Comparison of ENCODE assay signal across 7 cellular contexts in genomic region chr19:2785244-2786000, GRCh38. TPM values are rescaled to one million over a fixed set of nuclear protein-coding genes. Genes with fewer than 3 reads are reported as not detected.
DNase-seq lines count a peak whose midpoint lies in the region; ATAC-seq and TF ChIP-seq lines count a peak whose summit lies in the region.

Gene THOP1, plus strand, starts transcription at chr19:2785503. Its CDS starts 160 bp downstream, at chr19:2785663.

- peak; percentile 49 for ATAC-seq in GM18505 (IDR thresholded peaks at IDR 0.05; ENCODE audit: unreplicated experiment)
- peak; percentile 60 for ATAC-seq in HG02981 (IDR thresholded peaks at IDR 0.05; ENCODE audit: unreplicated experiment)

- WGBS in hepatocyte (ENCODE audit: low lambda C conversion rate, missing lambda C conversion rate) = under 1% methylated on average over 72 of the region's 78 CpGs

- H3K4me3 ChIP-seq in hepatocyte = peak within 1 kb of the TSS; percentile 37

- no peaks in the 10 kb centered on the region for H3K36me3 ChIP-seq in hepatocyte (replicated peaks; ENCODE audit: insufficient read depth, low read depth)

- peak; percentile 91 for TF ChIP-seq POLR2A in GM18505 (IDR thresholded peaks at IDR 0.05; ENCODE audit: borderline replicate concordance, extremely low read depth, insufficient read depth, insufficient read length)

- no peaks in the 10 kb centered on the region for H3K9me3 ChIP-seq in hepatocyte (ENCODE audit: low read depth)

- H3K79me2 ChIP-seq in hepatocyte = peaks cover 65% of the 10 kb centered on the region

- H2AFZ ChIP-seq in hepatocyte = peak within 1 kb of the TSS; percentile 62

- DNase-seq in NCI-H2081 (lab: John Stamatoyannopoulos, UW) = peak; percentile 98 to 99
- peak; percentile 94 for DNase-seq in T1000 (lab: John Stamatoyannopoulos, UW)
- DNase-seq in astrocyte of the hippocampus (ENCODE audit: low read depth, low spot score) = peak; percentile 100
- peak; percentile 100 for DNase-seq in hepatocyte (ENCODE audit: low spot score)
- peak; percentile 95 for DNase-seq in renal cortical epithelial cell (ENCODE audit: low read depth)

- H4K20me1 ChIP-seq in hepatocyte (ENCODE audit: insufficient read depth, poor library complexity, severe bottlenecking) = peaks cover 12% of the 10 kb centered on the region

- H3K4me1 ChIP-seq in hepatocyte (ENCODE audit: insufficient read depth) = peaks cover 17% of the 10 kb centered on the region

- peak within 1 kb of the TSS; percentile 96 for H3K4me2 ChIP-seq in hepatocyte

- TF ChIP-seq CTCF in hepatocyte (IDR thresholded peaks at IDR 0.05; ENCODE audit: poor library complexity) = no peak

- no peaks in the 10 kb centered on the region for H3K27me3 ChIP-seq in hepatocyte

- H3K9me2 ChIP-seq in hepatocyte (replicated peaks; ENCODE audit: insufficient read depth) = no peaks in the 10 kb centered on the region

- H3K27ac ChIP-seq in hepatocyte = peak within 1 kb of the TSS; percentile 70

RNA-seq across cellular contexts. Expression of gene THOP1, which starts in this region (rescaled TPM):
- total RNA-seq in hepatocyte (49.4 and 64.3 TPM in 2 replicates), renal cortical epithelial cell (73.8 and 80.8 TPM in 2 replicates)
- polyA plus RNA-seq in hepatocyte = 56.8 and 61.4 TPM in 2 replicates

Comparison
In these comparisons a context has a peak if more than half of its experiments do, and no peak if none do; other contexts are left out.
1. Peak in every context shown above with its lines: DNase-seq, ATAC-seq, H3K4me3 ChIP-seq and H3K27ac ChIP-seq.